ENCODE assay signal across 14 cellular contexts in genomic region chr6:132750455-132751248, GRCh38. TPM values are rescaled to one million over a fixed set of nuclear protein-coding genes. Genes with fewer than 3 reads are reported as not detected.
A peak's percentile ranks its signal among the peaks of the same experiment; 100 is the strongest.
DNase-seq lines count a peak whose midpoint lies in the region; ATAC-seq and TF ChIP-seq lines count a peak whose summit lies in the region.
"Had no signal": no experiment of that assay in that cellular context is flagged by ENCODE, and none has a peak within 500 bp of the region (broad histone marks: within the 10 kb centered on the region; RNA-seq: fewer than 3 reads in every experiment).

No MANE protein-coding gene starts in this region.

- H3K9me3 ChIP-seq in adrenal gland (replicated peaks in 1 of 3): no peaks in the 10 kb centered on the region
- H3K9me3 ChIP-seq: body of pancreas had no signal

- ATAC-seq in GM18517 (IDR thresholded peaks at IDR 0.05; ENCODE audit: unreplicated experiment) (peak; percentile 93), GM21367 (IDR thresholded peaks at IDR 0.05; ENCODE audit: unreplicated experiment) (peak; percentile 70), HG03095 (IDR thresholded peaks at IDR 0.05; ENCODE audit: unreplicated experiment) (peak; percentile 78)
- ATAC-seq in central memory CD8-positive, alpha-beta T cell (replicated peaks; ENCODE audit: extremely low read depth, poor library complexity, severe bottlenecking): peak; percentile 52
- ATAC-seq: body of pancreas had no signal

- intact Hi-C loops in adrenal gland (cut with DNase I) (no loop called here), lower leg skin (cut with DNase I; ENCODE audit: low total_unique reads) (no loop called here)

- H3K36me3 Mint-ChIP-seq in central memory CD8-positive, alpha-beta T cell (ENCODE audit: insufficient read depth): peaks cover 16% of the 10 kb centered on the region

- WGBS in adrenal gland, 4 donors: 66 to 74% (median 71%) methylated on average over 8 of the region's 8 CpGs
- 61 to 62% methylated on average over 8 of the region's 8 CpGs for WGBS in lower leg skin, 2 donors

- H3K4me3 ChIP-seq in adrenal gland (no peak overlapping the region), lower leg skin (ENCODE audit: low read depth, poor library complexity, severe bottlenecking) (no peak overlapping the region)
- H3K4me3 ChIP-seq: body of pancreas had no signal

- H3K27ac ChIP-seq in adrenal gland: peak overlapping the region in 1 of 5 donors; percentile 3
- H3K27ac ChIP-seq: body of pancreas had no signal

- peak overlapping the region; percentile 57 for H3K4me3 Mint-ChIP-seq in central memory CD8-positive, alpha-beta T cell
- H3K4me3 Mint-ChIP-seq: nephron had no signal

- no peaks in the 10 kb centered on the region for H3K4me1 ChIP-seq in adrenal gland (replicated peaks in 1 of 2)

- H3K4me1 Mint-ChIP-seq in central memory CD8-positive, alpha-beta T cell: peaks cover 30% of the 10 kb centered on the region
- H3K4me1 Mint-ChIP-seq: nephron had no signal

- no peak for TF ChIP-seq POLR2A in adrenal gland (IDR thresholded peaks at IDR 0.05)
- TF ChIP-seq POLR2A in lower leg skin (IDR thresholded peaks at IDR 0.05): no peak

- no peak for DNase-seq in central memory CD8-positive, alpha-beta T cell (ENCODE audit: low spot score in 2 of 2)
- no peak for DNase-seq in adrenal gland
- DNase-seq in activated CD4-positive, alpha-beta T cell treated with anti-CD3 and anti-CD28 coated beads for 1 hour: no peak
- DNase-seq in DMS79 (lab: John Stamatoyannopoulos, UW): no peak
- DNase-seq in lower leg skin (ENCODE audit: low spot score in 2 of 2): no peak
- DNase-seq: body of pancreas; glutamatergic neuron; NCI-H526; stimulated activated CD4-positive, alpha-beta T cell treated with anti-CD3 and anti-CD28 coated beads, Interleukin-2, amount 100 ng/mL, for 48 hours had no signal

- no peaks in the 10 kb centered on the region for H3K27me3 Mint-ChIP-seq in central memory CD8-positive, alpha-beta T cell

- H3K36me3 ChIP-seq in adrenal gland (replicated peaks in 1 of 2): no peaks in the 10 kb centered on the region

- H3K27me3 ChIP-seq in adrenal gland: no peaks in the 10 kb centered on the region
- H3K27me3 ChIP-seq: body of pancreas had no signal

- peak overlapping the region; percentile 92 for H3K27ac Mint-ChIP-seq in central memory CD8-positive, alpha-beta T cell (ENCODE audit: low read depth)
- H3K27ac Mint-ChIP-seq: nephron had no signal

- TF ChIP-seq CTCF in adrenal gland (IDR thresholded peaks at IDR 0.05) (no peak), lower leg skin (IDR thresholded peaks at IDR 0.05) (no peak)

- no peaks in the 10 kb centered on the region for H3K9me3 Mint-ChIP-seq in central memory CD8-positive, alpha-beta T cell
- H3K9me3 Mint-ChIP-seq: nephron had no signal

RNA-seq across cellular contexts. Expression of gene VNN2, which starts 7.1 kb away (rescaled TPM):
- total RNA-seq in adrenal gland (1 to 10 TPM; 1.6 to 9.5 (median 4.2) TPM), lower leg skin (1 to 10 TPM in 1 of 4 donors, under 1 TPM in 1, not detected in 2; 0.76 to 8.9 TPM)
- polyA plus RNA-seq in adrenal gland: 1 to 10 TPM in 2 of 3 donors, under 1 TPM in 1; 0.91 to 3.1 (median 1.4) TPM
- total RNA-seq: G401 had no signal

RNA-seq across cellular contexts. Expression of gene VNN1, which starts 36.8 kb away (rescaled TPM):
- total RNA-seq in adrenal gland: 1 to 10 TPM in 6 of 8 donors, under 1 TPM in 2; 0.18 to 3.9 (median 2.0) TPM
- 1 to 10 TPM in 1 of 3 donors, under 1 TPM in 2; 0.77 to 1.6 (median 0.81) TPM for polyA plus RNA-seq in adrenal gland
- total RNA-seq in lower leg skin: 1 to 10 TPM in 1 of 4 donors, under 1 TPM in 2, not detected in 1; 0.15 to 1.4 (median 0.23) TPM
- total RNA-seq: G401 had no signal

RNA-seq across cellular contexts. Expression of gene SLC18B1, which starts 47.8 kb away (rescaled TPM):
- 10 to 100 TPM in 7 of 8 donors, 1 to 10 TPM in 1; 8.7 to 32.8 (median 14.9) TPM for total RNA-seq in adrenal gland
- 10 to 100 TPM; 10.1 to 10.5 (median 10.2) TPM for polyA plus RNA-seq in adrenal gland
- total RNA-seq in lower leg skin: 1 to 10 TPM; 5.2 to 8.0 (median 7.2) TPM
